Comparison of ENCODE assay signal across 15 cellular contexts in the genomic region with DNA sequence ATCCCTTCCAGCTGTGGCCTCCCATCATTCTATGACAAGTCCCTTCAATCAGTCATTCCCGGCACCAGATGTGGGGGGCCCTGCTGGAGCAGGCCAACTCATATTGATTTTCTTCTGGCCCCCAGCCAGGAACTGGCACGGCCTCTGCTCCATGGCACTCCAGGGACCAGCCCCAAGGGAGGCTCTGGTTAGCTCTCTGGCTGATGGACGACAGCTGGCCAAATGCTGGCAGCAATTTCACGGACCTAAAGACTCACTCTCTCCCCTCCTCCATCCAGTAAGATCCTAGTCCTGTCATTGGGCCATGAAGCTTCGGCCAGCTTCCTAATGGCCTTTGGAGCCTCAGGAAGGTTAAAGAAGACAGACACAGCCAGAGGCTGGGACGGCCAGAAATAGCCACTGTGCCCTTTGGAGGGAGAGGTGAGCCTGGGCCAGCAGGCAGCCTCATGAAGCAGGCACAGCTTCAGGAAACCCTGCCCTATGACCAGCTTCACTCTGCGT.
A peak's percentile ranks its signal among the peaks of the same experiment; 100 is the strongest.
DNase-seq lines count a peak whose midpoint lies in the region; ATAC-seq and TF ChIP-seq lines count a peak whose summit lies in the region.
"Had no signal": no experiment of that assay in that cellular context is flagged by ENCODE, and none has a peak within 500 bp of the region (broad histone marks: within the 10 kb centered on the region; RNA-seq: fewer than 3 reads in every experiment).

No MANE protein-coding gene starts in this region.

- H3K4me3 ChIP-seq in SJCRH30 (no peak overlapping the region), smooth muscle cell (no peak overlapping the region)
- H3K4me3 ChIP-seq: adrenal gland, SJSA1, suprapubic skin had no signal

- no peaks in the 10 kb centered on the region for H4K20me1 ChIP-seq in smooth muscle cell (ENCODE audit: low read depth)

- H3K9me3 Mint-ChIP-seq in nephron progenitor cell, result peaks cover 36% of the 10 kb centered on the region
- H3K9me3 Mint-ChIP-seq in T-helper 2 cell treated with Interferon-gamma antibody and Interleukin-4, amounts not matched to agents 5 μg/mL and 100 μg/mL, for 36 hours, result peaks cover 11% of the 10 kb centered on the region

- H3K4me3 Mint-ChIP-seq in nephron progenitor cell, result no peak overlapping the region
- no peak overlapping the region for H3K4me3 Mint-ChIP-seq in T-helper 2 cell treated with Interferon-gamma antibody and Interleukin-4, amounts not matched to agents 5 μg/mL and 100 μg/mL, for 36 hours

- TF ChIP-seq CTCF in nephron progenitor cell (IDR thresholded peaks at IDR 0.05) (no peak), smooth muscle cell (IDR thresholded peaks at IDR 0.05; ENCODE audit: borderline replicate concordance, insufficient read depth, poor library complexity, severe bottlenecking) (no peak)

- 92% methylated on average over 7 of the region's 7 CpGs for WGBS in smooth muscle cell (ENCODE audit: low lambda C conversion rate)

- H3K4me2 ChIP-seq in smooth muscle cell, result no peak overlapping the region

- H3K79me2 ChIP-seq in smooth muscle cell (ENCODE audit: low read depth), result no peaks in the 10 kb centered on the region

- H3K27ac Mint-ChIP-seq in nephron progenitor cell, result peak overlapping the region; percentile 93
- no peak overlapping the region for H3K27ac Mint-ChIP-seq in T-helper 2 cell treated with Interferon-gamma antibody and Interleukin-4, amounts not matched to agents 5 μg/mL and 100 μg/mL, for 36 hours

- peaks cover 40% of the 10 kb centered on the region for H3K36me3 Mint-ChIP-seq in nephron progenitor cell (ENCODE audit: low read depth)
- H3K36me3 Mint-ChIP-seq in T-helper 2 cell treated with Interferon-gamma antibody and Interleukin-4, amounts not matched to agents 5 μg/mL and 100 μg/mL, for 36 hours (ENCODE audit: low read depth), result no peaks in the 10 kb centered on the region

- no peak overlapping the region for H3K9ac ChIP-seq in smooth muscle cell (ENCODE audit: low read depth)

- no peaks in the 10 kb centered on the region for H3F3A ChIP-seq in smooth muscle cell (ENCODE audit: low read depth)

- H3K36me3 ChIP-seq in SJCRH30 (no peaks in the 10 kb centered on the region), smooth muscle cell (ENCODE audit: low read depth) (no peaks in the 10 kb centered on the region)
- H3K36me3 ChIP-seq: adrenal gland, SJSA1, suprapubic skin had no signal

- H3K27me3 ChIP-seq in SJCRH30 (no peaks in the 10 kb centered on the region), smooth muscle cell (ENCODE audit: low read depth) (no peaks in the 10 kb centered on the region)
- H3K27me3 ChIP-seq: adrenal gland, SJSA1, suprapubic skin had no signal

- DNase-seq in ELF-1 (ENCODE audit: low read depth, low spot score), result peak; percentile 18
- DNase-seq in NCI-H2107 (lab: John Stamatoyannopoulos, UW), result peak; percentile 39
- DNase-seq in SJCRH30, result peak; percentile 100
- DNase-seq in nephron progenitor cell, result no peak
- no peak for DNase-seq in T-helper 2 cell treated with Interferon-gamma antibody and Interleukin-4, amounts not matched to agents 5 μg/mL and 100 μg/mL, for 36 hours (ENCODE audit: low spot score)
- no peak for DNase-seq in smooth muscle cell (lab: John Stamatoyannopoulos, UW; ENCODE audit: unreplicated experiment)
- DNase-seq in HK-2 (ENCODE audit: unreplicated experiment), result no peak
- DNase-seq: activated CD4-positive, CD25-positive, alpha-beta regulatory T cell; C1 segment of cervical spinal cord; dermis blood vessel endothelial cell; GF-D8 had no signal

- peaks cover 61% of the 10 kb centered on the region for H3K4me1 ChIP-seq in SJCRH30
- peaks cover 7% of the 10 kb centered on the region for H3K4me1 ChIP-seq in smooth muscle cell (ENCODE audit: low read depth)
- H3K4me1 ChIP-seq: adrenal gland had no signal

- no peak for ATAC-seq in HG03378 (IDR thresholded peaks at IDR 0.05; ENCODE audit: unreplicated experiment)

- no peak overlapping the region for H2AFZ ChIP-seq in smooth muscle cell (ENCODE audit: low read depth)

- H3K9me3 ChIP-seq in SJCRH30 (replicated peaks) (peaks cover 23% of the 10 kb centered on the region), smooth muscle cell (replicated peaks; ENCODE audit: low read depth) (peaks cover 5% of the 10 kb centered on the region)
- H3K9me3 ChIP-seq: suprapubic skin had no signal

- H3K27me3 Mint-ChIP-seq in nephron progenitor cell (ENCODE audit: low read depth, poor library complexity), result peaks cover 4% of the 10 kb centered on the region
- no peaks in the 10 kb centered on the region for H3K27me3 Mint-ChIP-seq in T-helper 2 cell treated with Interferon-gamma antibody and Interleukin-4, amounts not matched to agents 5 μg/mL and 100 μg/mL, for 36 hours (ENCODE audit: low read depth)

- peak overlapping the region; percentile 99 for H3K27ac ChIP-seq in SJCRH30
- H3K27ac ChIP-seq in smooth muscle cell (ENCODE audit: low read depth), result no peak overlapping the region
- H3K27ac ChIP-seq: adrenal gland, SJSA1, suprapubic skin had no signal

- peaks cover 27% of the 10 kb centered on the region for H3K4me1 Mint-ChIP-seq in nephron progenitor cell
- H3K4me1 Mint-ChIP-seq in T-helper 2 cell treated with Interferon-gamma antibody and Interleukin-4, amounts not matched to agents 5 μg/mL and 100 μg/mL, for 36 hours (ENCODE audit: low read depth), result no peaks in the 10 kb centered on the region

Comparison
In these comparisons a context has a peak if more than half of its experiments do, and no peak if none do; other contexts are left out.
1. DNase-seq: peak in ELF-1 (single experiment), NCI-H2107 (single experiment) and SJCRH30 (2 of 2); none in nephron progenitor cell (single experiment), T-helper 2 cell treated with Interferon-gamma antibody and Interleukin-4, amounts not matched to agents 5 μg/mL and 100 μg/mL, for 36 hours (single experiment), smooth muscle cell (single experiment) and HK-2 (single experiment).